In the genomic region with DNA sequence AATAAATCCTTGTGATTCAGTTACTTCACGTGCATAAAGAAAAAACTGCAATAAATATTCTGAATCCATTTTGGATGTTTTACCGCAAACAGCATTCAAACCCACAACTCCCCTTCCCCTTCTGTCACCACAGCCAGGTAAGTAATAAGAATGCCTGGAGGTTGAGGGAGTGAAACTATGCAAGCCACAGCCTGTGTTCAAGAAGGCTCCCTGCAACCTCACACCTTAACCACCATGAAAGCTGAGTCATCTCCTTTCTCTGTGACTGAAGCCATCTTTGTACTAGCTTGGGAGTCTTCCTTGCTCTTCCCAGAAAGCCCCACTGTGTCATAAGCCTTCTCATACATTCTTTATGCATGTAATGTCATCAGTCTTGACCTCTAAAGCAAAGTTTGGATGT, we compare ENCODE assay signal across 15 cellular contexts.
DNase-seq lines count a peak whose midpoint lies in the region; ATAC-seq, FAIRE-seq and TF ChIP-seq lines count a peak whose summit lies in the region.
"Had no signal": no experiment of that assay in that cellular context is flagged by ENCODE, and none has a peak within 500 bp of the region (broad histone marks: within the 10 kb centered on the region; RNA-seq: fewer than 3 reads in every experiment).

No MANE protein-coding gene starts in this region.

- H3K4me3 ChIP-seq in H1 (ENCODE audit: extremely low read depth in 1 of 4, insufficient read depth in 2 of 4, low read depth in 3 of 4, low read length in 4 of 4): no peak overlapping the region
- H3K4me3 ChIP-seq in HepG2 (replicated peaks in 1 of 3; ENCODE audit: insufficient read depth in 1 of 3, low read depth in 2 of 3, low read length in 3 of 3): no peak overlapping the region
- no peak overlapping the region for H3K4me3 ChIP-seq in CD4-positive, alpha-beta memory T cell (ENCODE audit: low read length in 2 of 2)
- H3K4me3 ChIP-seq: testis had no signal

- H2AK5ac ChIP-seq in H1 (ENCODE audit: low read depth, low read length): no peak overlapping the region

- H2AFZ ChIP-seq in H1 (ENCODE audit: low read length): 0 out of 2 replicates have a peak overlapping the region, but pooled peaks have one; percentile 13
- H2AFZ ChIP-seq in HepG2 (ENCODE audit: low read length): no peak overlapping the region

- ATAC-seq in GM18907 (IDR thresholded peaks at IDR 0.05; ENCODE audit: unreplicated experiment): peak; percentile 96
- peak; percentile 90 for ATAC-seq in GM21529 (IDR thresholded peaks at IDR 0.05; ENCODE audit: unreplicated experiment)
- ATAC-seq in HG03175 (IDR thresholded peaks at IDR 0.05; ENCODE audit: unreplicated experiment): peak; percentile 99
- no peak for ATAC-seq in HepG2
- ATAC-seq: left cardiac atrium had no signal

- no peaks in the 10 kb centered on the region for H3K36me3 Mint-ChIP-seq in CD4-positive, alpha-beta memory T cell
- H3K36me3 Mint-ChIP-seq: IgD-negative memory B cell had no signal

- H3K56ac ChIP-seq in H1 (replicated peaks; ENCODE audit: insufficient read length, low read depth, low read length): no peak overlapping the region

- H3K9me3 Mint-ChIP-seq in CD4-positive, alpha-beta memory T cell: peaks cover 0 to 25% (median 8%) of the 10 kb centered on the region in 8 donors

- H3K9ac ChIP-seq in H1 (replicated peaks in 1 of 4; ENCODE audit: extremely low read depth in 1 of 4, low read depth in 3 of 4, low read length in 3 of 4) (no peak overlapping the region), HepG2 (ENCODE audit: insufficient read depth, low read depth, low read length) (no peak overlapping the region)

- H3K36me3 ChIP-seq in H1 (ENCODE audit: control insufficient read depth in 2 of 4, insufficient read depth in 4 of 4, low read length in 3 of 4): no peaks in the 10 kb centered on the region
- H3K36me3 ChIP-seq in HepG2 (replicated peaks in 1 of 2; ENCODE audit: control insufficient read depth in 1 of 2, insufficient read depth in 2 of 2, low read length in 2 of 2): no peaks in the 10 kb centered on the region
- no peaks in the 10 kb centered on the region for H3K36me3 ChIP-seq in CD4-positive, alpha-beta memory T cell (ENCODE audit: insufficient read depth, low read length)

- CTCF ChIA-PET in H1 (lab: Charles Lee; ENCODE audit: partially characterized antibody) (no interaction called here), HepG2 (lab: Yijun Ruan, JAX; ENCODE audit: low intra/inter-chr PET ratio, low total read pairs) (no interaction called here)
- CTCF ChIA-PET in CD4-positive, alpha-beta memory T cell (lab: Charles Lee; ENCODE audit: partially characterized antibody): no interaction called here

- H3K4me2 ChIP-seq in H1 (ENCODE audit: insufficient read depth in 1 of 2, low read depth in 2 of 2, low read length in 2 of 2) (no peak overlapping the region), HepG2 (ENCODE audit: low read depth, low read length) (no peak overlapping the region)

- H4K20me1 ChIP-seq in H1 (replicated peaks in 1 of 2; ENCODE audit: control insufficient read depth in 1 of 2, insufficient read depth in 2 of 2, low read length in 2 of 2) (no peaks in the 10 kb centered on the region), HepG2 (ENCODE audit: insufficient read depth, low read length) (no peaks in the 10 kb centered on the region)

- POLR2A ChIA-PET in H1 (lab: Charles Lee; ENCODE audit: partially characterized antibody) (no interaction called here), HepG2 (lab: Yijun Ruan, JAX) (no interaction called here)
- POLR2A ChIA-PET in CD4-positive, alpha-beta memory T cell (lab: Charles Lee; ENCODE audit: partially characterized antibody): no interaction called here

- no peak for TF ChIP-seq CTCF in H1 (IDR thresholded peaks at IDR 0.05; ENCODE audit: control extremely low read depth in 1 of 3, insufficient read depth in 1 of 3, low read depth in 1 of 3, low read length in 3 of 3)
- no peak for TF ChIP-seq CTCF in HepG2 (CRISPR knock-in tag; IDR thresholded peaks at IDR 0.05)

- H3K79me2 ChIP-seq in H1 (ENCODE audit: control insufficient read depth in 1 of 2, insufficient read depth in 2 of 2, low read length in 2 of 2) (no peaks in the 10 kb centered on the region), HepG2 (ENCODE audit: insufficient read depth, low read length) (no peaks in the 10 kb centered on the region)

- no peaks in the 10 kb centered on the region for H3K27me3 Mint-ChIP-seq in CD4-positive, alpha-beta memory T cell
- H3K27me3 Mint-ChIP-seq: activated CD4-positive, alpha-beta memory T cell treated with anti-CD3 and anti-CD28 coated beads, Interleukin-2, amount 10 ng/mL, durations not matched to agents 7 days and 5 days had no signal

- H2BK20ac ChIP-seq in H1 (ENCODE audit: low read length): no peak overlapping the region

- H4K91ac ChIP-seq in H1 (replicated peaks; ENCODE audit: insufficient read length, low read length): no peak overlapping the region

- H2BK5ac ChIP-seq in H1 (ENCODE audit: low read depth, low read length): no peak overlapping the region

- 89% methylated on average over 2 of the region's 2 CpGs; no CpG with 5 or more reads in 1 of the 2 experiments for WGBS in H1 (ENCODE audit: extremely low coverage in 1 of 2, insufficient coverage in 1 of 2, insufficient read length in 1 of 2, insufficient replicate concordance in 2 of 2, low coverage in 1 of 2, low lambda C conversion rate in 2 of 2, missing lambda C conversion rate in 1 of 2), 2 experiments
- 50% methylated on average over 2 of the region's 2 CpGs for WGBS in HepG2 (ENCODE audit: low lambda C conversion rate)

- no peak for TF ChIP-seq EP300 in H1 (IDR thresholded peaks at IDR 0.05; ENCODE audit: borderline replicate concordance in 1 of 2, low read depth in 2 of 2, low read length in 2 of 2)
- no peak for TF ChIP-seq EP300 in HepG2 (IDR thresholded peaks at IDR 0.05; ENCODE audit: low read depth in 2 of 2, low read length in 2 of 2)
- TF ChIP-seq EP300 in HepG2 (CRISPR knock-in tag; IDR thresholded peaks at IDR 0.05; ENCODE audit: borderline replicate concordance): no peak

- no peak overlapping the region for H3K14ac ChIP-seq in H1 (ENCODE audit: insufficient read length)

- no peak for DNase-seq in H1 (ENCODE audit: low read depth in 1 of 2, low spot score in 2 of 2)
- no peak for DNase-seq in HepG2 (ENCODE audit: low spot score)
- no peak for DNase-seq in GM19238 (ENCODE audit: insufficient read length, low spot score)
- no peak for DNase-seq in CD4-positive, alpha-beta memory T cell
- DNase-seq in stimulated activated CD4-positive, alpha-beta T cell treated with anti-CD3 and anti-CD28 coated beads, Interleukin-2, amount 100 ng/mL, for 24 hours: no peak
- DNase-seq: activated CD4-positive, alpha-beta memory T cell treated with anti-CD3 and anti-CD28 coated beads, Interleukin-2, amount 10 ng/mL, durations not matched to agents 7 days and 5 days; DMS 273 treated with DMSO at 0.1 percent for 48 hours; left cardiac atrium; NCI-H524 treated with DMSO at 0.1 percent for 48 hours; occipital lobe; testis had no signal

- H3K4me3 Mint-ChIP-seq in CD4-positive, alpha-beta memory T cell: no peak overlapping the region
- H3K4me3 Mint-ChIP-seq: activated CD4-positive, alpha-beta memory T cell treated with anti-CD3 and anti-CD28 coated beads, Interleukin-2, amount 10 ng/mL, durations not matched to agents 7 days and 5 days had no signal

- no peak overlapping the region for H3K4ac ChIP-seq in H1 (replicated peaks; ENCODE audit: insufficient read length, low read depth, low read length)

- no TSS peak for BruUV-seq in HepG2 (replicated peaks; lab: Mats Ljungman, UMichigan)

- TF ChIP-seq POLR2A in H1 (IDR thresholded peaks at IDR 0.05; ENCODE audit: control extremely low read depth in 1 of 2, low read depth in 2 of 2, low read length in 2 of 2): no peak
- no peak for TF ChIP-seq POLR2A in HepG2 (IDR thresholded peaks at IDR 0.05; ENCODE audit: insufficient read depth in 1 of 2, low read depth in 2 of 2, low read length in 2 of 2)

- no peak overlapping the region for H2BK12ac ChIP-seq in H1 (ENCODE audit: low read depth, low read length)

- H3K9me3 ChIP-seq in H1 (ENCODE audit: insufficient read depth in 2 of 2, low read depth in 1 of 2, low read length in 1 of 2) (no peaks in the 10 kb centered on the region), HepG2 (ENCODE audit: low read length) (no peaks in the 10 kb centered on the region)
- H3K9me3 ChIP-seq in CD4-positive, alpha-beta memory T cell (ENCODE audit: control insufficient read depth in 1 of 2, low read length in 2 of 2): no peaks in the 10 kb centered on the region
- H3K9me3 ChIP-seq: testis had no signal

- H2BK120ac ChIP-seq in H1 (replicated peaks; ENCODE audit: low read depth, low read length): no peak overlapping the region

- TF ChIP-seq RAD21 in H1 (IDR thresholded peaks at IDR 0.05 in 1 of 2, conservative IDR thresholded peaks at IDR 0.05 in 1 of 2; ENCODE audit: low read depth in 2 of 2, low read length in 2 of 2) (no peak), HepG2 (CRISPR knock-in tag; IDR thresholded peaks at IDR 0.05) (no peak)

- no peak overlapping the region for H3K27ac Mint-ChIP-seq in CD4-positive, alpha-beta memory T cell
- H3K27ac Mint-ChIP-seq: activated CD4-positive, alpha-beta memory T cell treated with anti-CD3 and anti-CD28 coated beads, Interleukin-2, amount 10 ng/mL, durations not matched to agents 7 days and 5 days; IgD-negative memory B cell had no signal

- H3K4me1 Mint-ChIP-seq in CD4-positive, alpha-beta memory T cell: no peaks in the 10 kb centered on the region
- H3K4me1 Mint-ChIP-seq: activated CD4-positive, alpha-beta memory T cell treated with anti-CD3 and anti-CD28 coated beads, Interleukin-2, amount 10 ng/mL, durations not matched to agents 7 days and 5 days; IgD-negative memory B cell had no signal

- no peak overlapping the region for H3K18ac ChIP-seq in H1 (ENCODE audit: extremely low read depth, low read length)

- no peak overlapping the region for H2BK15ac ChIP-seq in H1 (ENCODE audit: low read length)

- no peaks in the 10 kb centered on the region for H3K79me1 ChIP-seq in H1 (ENCODE audit: low read depth, low read length)

- no peak overlapping the region for H3K27ac ChIP-seq in H1 (ENCODE audit: low read depth, low read length)
- H3K27ac ChIP-seq in HepG2 (ENCODE audit: extremely low read length, insufficient read depth, low read length): no peak overlapping the region
- no peak overlapping the region for H3K27ac ChIP-seq in CD4-positive, alpha-beta memory T cell (ENCODE audit: low read depth, low read length)
- H3K27ac ChIP-seq: testis had no signal

- no peak overlapping the region for H4K8ac ChIP-seq in H1 (ENCODE audit: extremely low read depth, insufficient read depth, low read length)

- no peak overlapping the region for H3K23ac ChIP-seq in H1 (ENCODE audit: insufficient read length)

- H3K27me3 ChIP-seq in H1 (replicated peaks in 1 of 4; ENCODE audit: control insufficient read depth in 3 of 4, extremely low read depth in 1 of 4, insufficient read depth in 3 of 4, low read length in 3 of 4) (peaks cover 0 to 4% (median 1%) of the 10 kb centered on the region in 4 experiments; a peak in 3 of 7 replicates), HepG2 (ENCODE audit: control insufficient read depth in 1 of 2, insufficient read depth in 2 of 2, low read length in 2 of 2) (no peaks in the 10 kb centered on the region)
- no peaks in the 10 kb centered on the region for H3K27me3 ChIP-seq in CD4-positive, alpha-beta memory T cell (ENCODE audit: insufficient read depth, low read length)
- H3K27me3 ChIP-seq: testis had no signal

- in situ Hi-C loops in HepG2 (cut with HindIII; ENCODE audit: extremely low pct_ligation_motif_present, low pct_unique_long_range_greater_than_20kb): no loop called here

- H3K4me1 ChIP-seq in H1 (replicated peaks in 1 of 4; ENCODE audit: control insufficient read depth in 3 of 4, insufficient read depth in 4 of 4, low read length in 3 of 4): no peaks in the 10 kb centered on the region
- H3K4me1 ChIP-seq in HepG2 (ENCODE audit: insufficient read depth, low read length): no peaks in the 10 kb centered on the region
- H3K4me1 ChIP-seq in CD4-positive, alpha-beta memory T cell (ENCODE audit: insufficient read depth, low read length): no peaks in the 10 kb centered on the region
- H3K4me1 ChIP-seq: testis had no signal

- intact Hi-C loops in HepG2 (cut with micrococcal nuclease; ENCODE audit: unreplicated experiment): no loop called here
- intact Hi-C loops in CD4-positive, alpha-beta memory T cell (cut with micrococcal nuclease): no loop called here

- no peak overlapping the region for H4K5ac ChIP-seq in H1 (ENCODE audit: insufficient read length, low read depth, low read length)

- FAIRE-seq in H1 (lab: Jason Lieb, UNC) (peak; percentile 58), HepG2 (lab: Jason Lieb, UNC) (no peak)

- H3K23me2 ChIP-seq in H1 (ENCODE audit: low read depth, low read length): no peaks in the 10 kb centered on the region
